In the genomic region with DNA sequence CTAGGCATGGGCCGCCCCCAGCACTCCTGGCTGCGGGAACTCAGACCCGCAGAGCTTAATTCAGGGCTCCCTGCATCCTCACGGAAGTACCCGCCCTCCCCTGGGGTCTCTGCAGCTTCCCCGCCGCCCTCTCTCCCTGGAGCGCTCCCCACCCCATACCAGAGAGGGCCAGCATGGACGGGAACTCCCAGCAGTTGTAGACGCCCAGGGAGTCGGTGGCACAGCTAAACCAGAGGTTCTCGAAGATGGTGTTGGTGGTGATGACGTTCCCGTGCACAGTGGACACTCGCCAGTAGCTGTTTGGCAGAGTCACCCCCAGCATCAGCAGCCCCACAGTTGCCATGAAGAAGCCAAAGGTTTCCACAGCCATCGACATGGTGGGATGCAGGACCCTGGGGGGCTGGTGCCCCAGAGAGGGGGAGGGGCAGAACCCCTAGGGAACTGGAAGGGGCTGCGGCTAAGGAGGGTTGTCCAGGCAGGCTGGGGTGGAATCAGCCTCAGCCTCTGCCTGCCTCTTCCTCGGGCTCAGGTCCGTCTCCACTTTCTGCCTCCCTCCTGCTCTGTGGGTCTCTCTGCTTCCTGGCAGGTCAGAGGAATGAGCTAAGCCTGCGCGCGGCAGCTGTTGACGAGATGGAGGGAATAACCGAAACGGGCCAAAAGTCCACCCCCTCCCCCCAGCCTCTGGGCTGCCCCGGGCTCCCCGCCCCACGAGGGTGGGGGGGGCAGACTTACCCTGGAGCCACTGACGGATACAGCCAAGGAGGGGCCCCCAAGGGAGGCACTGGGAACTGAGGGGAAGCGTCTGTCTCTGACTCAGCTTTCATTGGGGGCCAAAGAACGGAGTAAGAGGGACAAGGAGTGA, we compare ENCODE assay signal across 8 cellular contexts. TPM values are rescaled to one million over a fixed set of nuclear protein-coding genes. Genes with fewer than 3 reads are reported as not detected.
DNase-seq lines count a peak whose midpoint lies in the region; ATAC-seq and TF ChIP-seq lines count a peak whose summit lies in the region.

CLDN15 (minus strand) TSS at position 597 of the 862 bp plus-strand sequence; CDS start at position 376, 221 bp downstream.

- H3K4me1 Mint-ChIP-seq in activated CD4-positive, alpha-beta memory T cell treated with anti-CD3 and anti-CD28 coated beads for 36 hours (ENCODE audit: low read depth) = peaks cover 2% of the 10 kb centered on the region

- H3K27me3 ChIP-seq in heart right ventricle (no peaks in the 10 kb centered on the region), prostate gland (replicated peaks; ENCODE audit: insufficient read depth) (no peaks in the 10 kb centered on the region)

- POLR2A ChIA-PET in activated CD4-positive, alpha-beta memory T cell treated with anti-CD3 and anti-CD28 coated beads for 36 hours (lab: Charles Lee) = interaction anchor here (1.6 kb wide), 1 partner anchor 20 kb away, joined by 5 read pairs; the partner anchor contains the start of genes PLOD3 and ZNHIT1

- H3K9me3 ChIP-seq in heart right ventricle (no peaks in the 10 kb centered on the region), prostate gland (no peaks in the 10 kb centered on the region)

- H3K4me1 ChIP-seq in heart right ventricle (peaks cover 15 to 61% (median 47%) of the 10 kb centered on the region in 9 donors), prostate gland (replicated peaks) (no peaks in the 10 kb centered on the region)

- TF ChIP-seq CTCF in heart right ventricle (IDR thresholded peaks at IDR 0.05) (no peak), prostate gland (IDR thresholded peaks at IDR 0.05) (no peak)

- no peak within 1 kb of the TSS for H3K27ac Mint-ChIP-seq in activated CD4-positive, alpha-beta memory T cell treated with anti-CD3 and anti-CD28 coated beads for 36 hours

- WGBS in heart right ventricle, 2 donors = 44 to 47% methylated on average over 31 of the region's 31 CpGs
- WGBS in prostate gland = 67% methylated on average over 31 of the region's 31 CpGs

- CTCF ChIA-PET in activated CD4-positive, alpha-beta memory T cell treated with anti-CD3 and anti-CD28 coated beads for 36 hours (lab: Charles Lee) = interaction anchor here (0.6 to 1.1 kb wide), 2 partner anchors 45 to 54 kb away, joined by 3 read pairs; no protein-coding TSS in a partner anchor

- H3K27ac ChIP-seq in heart right ventricle = peak within 1 kb of the TSS; percentile 67 to 90 (median 80)
- H3K27ac ChIP-seq in prostate gland = peak within 1 kb of the TSS; percentile 44 to 49

- H3K9me3 Mint-ChIP-seq in activated CD4-positive, alpha-beta memory T cell treated with anti-CD3 and anti-CD28 coated beads for 36 hours = no peaks in the 10 kb centered on the region

- H3K27me3 Mint-ChIP-seq in activated CD4-positive, alpha-beta memory T cell treated with anti-CD3 and anti-CD28 coated beads for 36 hours = no peaks in the 10 kb centered on the region

- intact Hi-C loops in activated CD4-positive, alpha-beta memory T cell treated with anti-CD3 and anti-CD28 coated beads for 36 hours (cut with micrococcal nuclease) = no loop called here
- intact Hi-C loops in heart right ventricle (cut with DNase I) (loop anchor here in 1 of 10 donors (2.0 kb wide), 1 partner anchor 17 kb away; no protein-coding TSS in a partner anchor), prostate gland (cut with DNase I) (no loop called here)

- H3K4me3 Mint-ChIP-seq in activated CD4-positive, alpha-beta memory T cell treated with anti-CD3 and anti-CD28 coated beads for 36 hours = no peak within 1 kb of the TSS

- peak; percentile 50 to 89 (median 80) for ATAC-seq in heart right ventricle

- no peak for TF ChIP-seq POLR2A in prostate gland (IDR thresholded peaks at IDR 0.05)

- H3K36me3 ChIP-seq in heart right ventricle (peaks cover 0 to 61% (median 17%) of the 10 kb centered on the region in 9 donors), prostate gland (peaks cover 0 to 9% of the 10 kb centered on the region in 2 donors)

- H3K4me3 ChIP-seq in heart right ventricle (peak within 1 kb of the TSS in 8 of 10 donors; percentile 6 to 30 (median 16)), prostate gland (no peak within 1 kb of the TSS)

- H3K36me3 Mint-ChIP-seq in activated CD4-positive, alpha-beta memory T cell treated with anti-CD3 and anti-CD28 coated beads for 36 hours = peaks cover 10% of the 10 kb centered on the region

- peak; percentile 50 for DNase-seq in EH (ENCODE audit: low read depth)
- no peak for DNase-seq in activated CD4-positive, alpha-beta memory T cell treated with anti-CD3 and anti-CD28 coated beads for 36 hours
- peak; percentile 85 to 88 for DNase-seq in heart right ventricle
- DNase-seq in prostate gland (ENCODE audit: low spot score) = no peak
- DNase-seq in DMS153 treated with DMSO at 0.1 percent for 48 hours (lab: John Stamatoyannopoulos, UW; ENCODE audit: unreplicated experiment) = no peak
- no peak for DNase-seq in activated CD4-positive, alpha-beta T cell treated with anti-CD3 and anti-CD28 coated beads, Interleukin-2, amount 50 U/mL, for 48 hours
- no peak for DNase-seq in inferior parietal cortex (ENCODE audit: extremely low spot score)
- DNase-seq in HuH-7 (ENCODE audit: low spot score) = no peak

RNA-seq across cellular contexts. Expression of gene CLDN15, which starts in this region (rescaled TPM):
- 10 to 100 TPM; 12.2 to 13.7 TPM for total RNA-seq in activated CD4-positive, alpha-beta memory T cell treated with anti-CD3 and anti-CD28 coated beads for 36 hours
- 1 to 10 TPM; 1.2 to 3.3 (median 1.7) TPM for total RNA-seq in heart right ventricle
- 1 to 10 TPM; 3.8 to 5.4 TPM for polyA plus RNA-seq in heart right ventricle
- total RNA-seq in prostate gland = 10 to 100 TPM in 1 of 2 donors, 1 to 10 TPM in 1; 9.2 to 17.4 TPM

Comparison
In these comparisons a context has a peak if more than half of its experiments do, and no peak if none do; other contexts are left out.
1. DNase-seq: peak in EH (single experiment) and heart right ventricle (2 of 2); none in activated CD4-positive, alpha-beta memory T cell treated with anti-CD3 and anti-CD28 coated beads for 36 hours (single experiment), prostate gland (single experiment), DMS153 treated with DMSO at 0.1 percent for 48 hours (single experiment), activated CD4-positive, alpha-beta T cell treated with anti-CD3 and anti-CD28 coated beads, Interleukin-2, amount 50 U/mL, for 48 hours (0 of 2), inferior parietal cortex (single experiment) and HuH-7 (single experiment).
2. H3K4me3 ChIP-seq: peak in heart right ventricle (8 of 10); none in prostate gland (0 of 2).